16 cellular contexts compared by ENCODE assay signal in the genomic region with DNA sequence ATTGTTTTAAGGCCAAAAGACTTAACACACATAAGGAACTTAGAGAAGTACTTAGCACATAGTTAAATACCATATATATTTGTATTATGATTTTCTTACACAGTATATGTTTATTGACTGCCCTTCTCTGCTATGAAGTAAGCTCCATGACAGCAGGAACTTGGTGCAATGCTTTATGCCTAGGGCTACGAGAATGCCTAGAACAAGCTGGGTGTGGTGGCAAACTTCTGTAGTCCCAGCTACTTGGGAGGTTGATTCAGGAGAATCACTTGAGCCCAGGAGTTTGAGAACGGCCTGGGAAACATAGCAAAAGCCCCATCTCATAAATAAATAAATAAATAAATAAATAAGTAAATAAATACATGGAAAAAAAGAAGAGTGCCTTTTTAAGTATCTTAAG. TPM values are rescaled to one million over a fixed set of nuclear protein-coding genes. Genes with fewer than 3 reads are reported as not detected.
DNase-seq lines count a peak whose midpoint lies in the region; ATAC-seq and TF ChIP-seq lines count a peak whose summit lies in the region.
"Had no signal": no experiment of that assay in that cellular context is flagged by ENCODE, and none has a peak within 500 bp of the region (broad histone marks: within the 10 kb centered on the region; RNA-seq: fewer than 3 reads in every experiment).

No MANE protein-coding gene starts in this region.

- DNase-seq in MCF 10A (ENCODE audit: unreplicated experiment) (peak; percentile 42), breast epithelium (ENCODE audit: low spot score in 2 of 2) (no peak), foreskin keratinocyte (peak in 1 of 2 donors; percentile 59), trophoblast cell (peak; percentile 10 to 45)
- no peak for DNase-seq in natural killer cell treated with Interleukin-12 subunit alpha and Interleukin-12 subunit beta and Interleukin-15 and Interleukin-18, amount 100 ng/mL, for 72 hours (ENCODE audit: low spot score)
- DNase-seq: AML-193; Caco-2; CD8-positive, alpha-beta memory T cell; DND-41; GDM1; HCEC 1CT had no signal

- TF ChIP-seq POLR2A in breast epithelium (IDR thresholded peaks at IDR 0.05) = no peak

- no peaks in the 10 kb centered on the region for H3K79me1 ChIP-seq in trophoblast cell (ENCODE audit: low read length)

- H3K4me1 Mint-ChIP-seq in MCF 10A (ENCODE audit: insufficient read depth, unreplicated experiment) = peaks cover 7% of the 10 kb centered on the region
- H3K4me1 Mint-ChIP-seq in natural killer cell treated with Interleukin-12 subunit alpha and Interleukin-12 subunit beta and Interleukin-15 and Interleukin-18, amount 100 ng/mL, for 72 hours (ENCODE audit: low read depth in 2 of 2) = no peaks in the 10 kb centered on the region
- H3K4me1 Mint-ChIP-seq: CD8-positive, alpha-beta memory T cell had no signal

- H2BK120ac ChIP-seq in trophoblast cell (ENCODE audit: insufficient read depth, low read length, poor library complexity) = no peak overlapping the region

- H3K4me2 ChIP-seq in trophoblast cell (ENCODE audit: low read length) = no peak overlapping the region
- H3K4me2 ChIP-seq: BLaER1 had no signal

- no peaks in the 10 kb centered on the region for H3K9me3 Mint-ChIP-seq in MCF 10A (ENCODE audit: unreplicated experiment)
- H3K9me3 Mint-ChIP-seq in natural killer cell treated with Interleukin-12 subunit alpha and Interleukin-12 subunit beta and Interleukin-15 and Interleukin-18, amount 100 ng/mL, for 72 hours = peaks cover 17% of the 10 kb centered on the region

- no peaks in the 10 kb centered on the region for H3K36me3 Mint-ChIP-seq in MCF 10A (ENCODE audit: insufficient read depth, unreplicated experiment)
- peaks cover 4% of the 10 kb centered on the region for H3K36me3 Mint-ChIP-seq in natural killer cell treated with Interleukin-12 subunit alpha and Interleukin-12 subunit beta and Interleukin-15 and Interleukin-18, amount 100 ng/mL, for 72 hours
- H3K36me3 Mint-ChIP-seq: CD8-positive, alpha-beta memory T cell had no signal

- H3K4ac ChIP-seq in trophoblast cell (ENCODE audit: low read depth, low read length) = no peak overlapping the region

- H3K23ac ChIP-seq in trophoblast cell (ENCODE audit: low read length) = no peak overlapping the region

- no peak overlapping the region for H3K27ac Mint-ChIP-seq in MCF 10A (ENCODE audit: low read depth, unreplicated experiment)
- H3K27ac Mint-ChIP-seq in natural killer cell treated with Interleukin-12 subunit alpha and Interleukin-12 subunit beta and Interleukin-15 and Interleukin-18, amount 100 ng/mL, for 72 hours = no peak overlapping the region
- H3K27ac Mint-ChIP-seq: CD8-positive, alpha-beta memory T cell had no signal

- POLR2A ChIA-PET in MCF 10A (lab: Yijun Ruan, JAX) = interaction anchor here (0.6 kb wide), 2 partner anchors 376 to 384 kb away, joined by 3 to 7 read pairs; no protein-coding TSS in a partner anchor

- CTCF ChIA-PET in MCF 10A (lab: Yijun Ruan, JAX) = interaction anchor here (0.6 to 0.9 kb wide), 4 partner anchors 422 to 440 kb away, joined by 3 to 4 read pairs (median 3); no protein-coding TSS in a partner anchor

- no peak overlapping the region for H4K8ac ChIP-seq in trophoblast cell (ENCODE audit: low read depth, low read length)

- H3K27me3 Mint-ChIP-seq in MCF 10A (ENCODE audit: insufficient read depth, unreplicated experiment) = no peaks in the 10 kb centered on the region
- H3K27me3 Mint-ChIP-seq in natural killer cell treated with Interleukin-12 subunit alpha and Interleukin-12 subunit beta and Interleukin-15 and Interleukin-18, amount 100 ng/mL, for 72 hours = no peaks in the 10 kb centered on the region

- no peak overlapping the region for H3K9ac ChIP-seq in trophoblast cell (ENCODE audit: low read length)
- H3K9ac ChIP-seq: BLaER1 had no signal

- H3K4me1 ChIP-seq in breast epithelium = no peaks in the 10 kb centered on the region
- H3K4me1 ChIP-seq in foreskin keratinocyte = no peaks in the 10 kb centered on the region
- H3K4me1 ChIP-seq in trophoblast cell (ENCODE audit: control insufficient read depth in 1 of 2, insufficient read depth in 2 of 2, low read length in 2 of 2) = no peaks in the 10 kb centered on the region
- H3K4me1 ChIP-seq: BLaER1 had no signal

- H3K36me3 ChIP-seq in breast epithelium (no peaks in the 10 kb centered on the region), trophoblast cell (ENCODE audit: control insufficient read depth in 1 of 2, insufficient read depth in 2 of 2, low read length in 2 of 2) (no peaks in the 10 kb centered on the region)
- H3K36me3 ChIP-seq: BLaER1 had no signal

- intact Hi-C loops in MCF 10A (cut with micrococcal nuclease) = no loop called here
- intact Hi-C loops in breast epithelium (cut with DNase I; ENCODE audit: low total_unique reads) = no loop called here

- no peaks in the 10 kb centered on the region for H3K27me3 ChIP-seq in breast epithelium
- H3K27me3 ChIP-seq in foreskin keratinocyte = no peaks in the 10 kb centered on the region
- H3K27me3 ChIP-seq in trophoblast cell (ENCODE audit: insufficient read depth, low read length) = no peaks in the 10 kb centered on the region
- H3K27me3 ChIP-seq: BLaER1 had no signal

- H3K27ac ChIP-seq in breast epithelium = no peak overlapping the region
- H3K27ac ChIP-seq in foreskin keratinocyte = no peak overlapping the region
- H3K27ac ChIP-seq in trophoblast cell (ENCODE audit: low read depth, low read length) = no peak overlapping the region
- H3K27ac ChIP-seq: 22Rv1, BLaER1 had no signal

- TF ChIP-seq CTCF in MCF 10A (IDR thresholded peaks at IDR 0.05; ENCODE audit: unreplicated experiment) = no peak
- no peak for TF ChIP-seq CTCF in breast epithelium (IDR thresholded peaks at IDR 0.05)
- TF ChIP-seq CTCF in foreskin keratinocyte (conservative IDR thresholded peaks at IDR 0.05) = no peak

- no TSS peak for BruUV-seq in MCF 10A (replicated peaks; lab: Mats Ljungman, UMichigan)

- H3K9me3 ChIP-seq in breast epithelium (no peaks in the 10 kb centered on the region), trophoblast cell (ENCODE audit: insufficient read depth, low read depth, low read length) (no peaks in the 10 kb centered on the region)
- H3K9me3 ChIP-seq: BLaER1, Caco-2 had no signal

- no CpG with 5 or more reads among the region's 2 CpGs for WGBS in trophoblast cell (ENCODE audit: extremely low coverage, insufficient coverage, insufficient read length)

- H3K4me3 ChIP-seq in breast epithelium (no peak overlapping the region), trophoblast cell (ENCODE audit: low read depth, low read length) (no peak overlapping the region)
- H3K4me3 ChIP-seq: BLaER1 had no signal

- no peak overlapping the region for H3K4me3 Mint-ChIP-seq in MCF 10A (ENCODE audit: unreplicated experiment)
- H3K4me3 Mint-ChIP-seq in natural killer cell treated with Interleukin-12 subunit alpha and Interleukin-12 subunit beta and Interleukin-15 and Interleukin-18, amount 100 ng/mL, for 72 hours = no peak overlapping the region
- H3K4me3 Mint-ChIP-seq: CD8-positive, alpha-beta memory T cell had no signal

- no peak overlapping the region for H3K18ac ChIP-seq in trophoblast cell (ENCODE audit: low read length)

- H3K14ac ChIP-seq in trophoblast cell (ENCODE audit: low read length) = no peak overlapping the region

- H3K79me2 ChIP-seq in trophoblast cell (ENCODE audit: control insufficient read depth, insufficient read depth, low read length, poor library complexity) = no peaks in the 10 kb centered on the region

- no peak overlapping the region for H4K12ac ChIP-seq in trophoblast cell (ENCODE audit: low read depth, low read length)

- ATAC-seq in foreskin keratinocyte (peak; percentile 41), HG02981 (IDR thresholded peaks at IDR 0.05; ENCODE audit: unreplicated experiment) (no peak), HG03521 (IDR thresholded peaks at IDR 0.05; ENCODE audit: unreplicated experiment) (no peak)
- no peak for ATAC-seq in natural killer cell treated with Interleukin-12 subunit alpha and Interleukin-12 subunit beta and Interleukin-15 and Interleukin-18, amount 100 ng/mL, for 72 hours

- H2AFZ ChIP-seq in trophoblast cell (ENCODE audit: insufficient read depth, low read length, poor library complexity) = no peak overlapping the region

- H4K91ac ChIP-seq in trophoblast cell (ENCODE audit: low read depth, low read length) = no peak overlapping the region

- H2AK5ac ChIP-seq in trophoblast cell (ENCODE audit: low read length) = no peak overlapping the region

- no peak overlapping the region for H2BK12ac ChIP-seq in trophoblast cell (ENCODE audit: low read length)

- no peak overlapping the region for H2BK5ac ChIP-seq in trophoblast cell (ENCODE audit: low read depth, low read length, poor library complexity)

RNA-seq across cellular contexts. Expression of a gene that starts 1.9 kb away (rescaled TPM):
- not detected in 2 replicates for total RNA-seq in MCF 10A (2022)
- not detected for total RNA-seq in breast epithelium
- total RNA-seq in foreskin keratinocyte = not detected in 2 replicates
- polyA plus RNA-seq in foreskin keratinocyte = not detected in 2 replicates
- polyA plus RNA-seq in trophoblast cell (2013) = 0.17 and 0.22 TPM in 2 replicates
- not detected for total RNA-seq in natural killer cell treated with Interleukin-12 subunit alpha and Interleukin-12 subunit beta and Interleukin-15 and Interleukin-18, amount 100 ng/mL, for 72 hours
- total RNA-seq: CD8-positive, alpha-beta memory T cell; H4 had no signal
- polyA plus RNA-seq: CD8-positive, alpha-beta memory T cell had no signal

Comparison
In these comparisons a context has a peak if more than half of its experiments do, and no peak if none do; other contexts are left out.
1. DNase-seq: peak in MCF 10A (single experiment) and trophoblast cell (2 of 2); none in breast epithelium (0 of 2) and natural killer cell treated with Interleukin-12 subunit alpha and Interleukin-12 subunit beta and Interleukin-15 and Interleukin-18, amount 100 ng/mL, for 72 hours (single experiment).